In genomic region chr1:28027660-28028059, GRCh38 we compare ENCODE assay signal across 21 cellular contexts.
"Had no signal": no experiment of that assay in that cellular context is flagged by ENCODE, and none has a peak within 500 bp of the region (broad histone marks: within the 10 kb centered on the region; RNA-seq: fewer than 3 reads in every experiment).

No MANE protein-coding gene starts in this region.

- H3K27me3 Mint-ChIP-seq: activated B cell treated with CpG ODN at 0.5 μM for 24 hours; activated CD4-positive, alpha-beta T cell treated with anti-CD3 and anti-CD28 coated beads for 36 hours; activated naive CD8-positive, alpha-beta T cell treated with anti-CD3 and anti-CD28 coated beads for 36 hours; memory B cell; progenitor cell of endocrine pancreas had no signal

- H3K27ac ChIP-seq: breast epithelium, epithelial cell of prostate, gastroesophageal sphincter had no signal

- H3K9me3 Mint-ChIP-seq: activated B cell treated with CpG ODN at 0.5 μM for 24 hours; activated naive CD8-positive, alpha-beta T cell treated with anti-CD3 and anti-CD28 coated beads for 36 hours; activated T-cell treated with anti-CD3 and anti-CD28 coated beads, Interleukin-2, amount 50 U/mL, for 4 hours; memory B cell had no signal

- H3K9me3 ChIP-seq: breast epithelium, gastroesophageal sphincter, heart left ventricle, upper lobe of right lung had no signal

- H3K4me1 Mint-ChIP-seq: activated B cell treated with CpG ODN at 0.5 μM for 24 hours; activated CD4-positive, alpha-beta T cell treated with anti-CD3 and anti-CD28 coated beads for 36 hours; memory B cell had no signal

- H3K4me1 ChIP-seq: breast epithelium, upper lobe of right lung had no signal

- H3K4me3 Mint-ChIP-seq: activated B cell treated with CpG ODN at 0.5 μM for 24 hours; activated CD4-positive, alpha-beta T cell treated with anti-CD3 and anti-CD28 coated beads for 36 hours; activated naive CD8-positive, alpha-beta T cell treated with anti-CD3 and anti-CD28 coated beads for 36 hours; activated T-cell treated with anti-CD3 and anti-CD28 coated beads, Interleukin-2, amount 50 U/mL, for 4 hours; memory B cell had no signal

- H3K4me3 ChIP-seq: breast epithelium, gastroesophageal sphincter, heart left ventricle, upper lobe of right lung had no signal

- ATAC-seq: activated CD4-positive, alpha-beta T cell treated with anti-CD3 and anti-CD28 coated beads for 36 hours; activated T-cell treated with anti-CD3 and anti-CD28 coated beads, Interleukin-2, amount 50 U/mL, for 4 hours; gastroesophageal sphincter; heart left ventricle; left colon; upper lobe of right lung had no signal

- H3K27me3 ChIP-seq: breast epithelium, gastroesophageal sphincter, heart left ventricle, upper lobe of right lung had no signal

- H3K36me3 ChIP-seq: breast epithelium had no signal

- DNase-seq: activated B cell treated with CpG ODN at 0.5 μM for 24 hours; activated CD4-positive, alpha-beta T cell treated with anti-CD3 and anti-CD28 coated beads for 36 hours; activated CD4-positive, alpha-beta T cell treated with anti-CD3 and anti-CD28 coated beads, Interleukin-2, amount 50 U/mL, for 4 hours; activated CD8-positive, alpha-beta memory T cell treated with anti-CD3 and anti-CD28 coated beads, Interleukin-2, amount 50 U/mL, for 48 hours; activated naive CD4-positive, alpha-beta T cell treated with Interleukin-2 at 50 U/mL for 16 hours; activated naive CD8-positive, alpha-beta T cell treated with anti-CD3 and anti-CD28 coated beads for 36 hours; activated T-cell treated with anti-CD3 and anti-CD28 coated beads, Interleukin-2, amount 50 U/mL, for 4 hours; cerebellar nuclear complex; cortex of kidney; heart left ventricle; left colon; retina; stimulated activated CD4-positive, alpha-beta T cell treated with anti-CD3 and anti-CD28 coated beads, Interleukin-4, amount 100 ng/mL, for 1 hour; stimulated activated naive CD4-positive, alpha-beta T cell treated with Interleukin-2 at 50 U/mL for 16 hours; T-helper 9 cell; upper lobe of right lung had no signal

- H3K27ac Mint-ChIP-seq: activated B cell treated with CpG ODN at 0.5 μM for 24 hours; activated CD4-positive, alpha-beta T cell treated with anti-CD3 and anti-CD28 coated beads for 36 hours; activated naive CD8-positive, alpha-beta T cell treated with anti-CD3 and anti-CD28 coated beads for 36 hours; progenitor cell of endocrine pancreas had no signal
